In genomic region chr3:195761031-195761430, GRCh38 we compare ENCODE assay signal across 25 cellular contexts. TPM values are rescaled to one million over a fixed set of nuclear protein-coding genes. Genes with fewer than 3 reads are reported as not detected.
A peak's percentile ranks its signal among the peaks of the same experiment; 100 is the strongest.
DNase-seq lines count a peak whose midpoint lies in the region; TF ChIP-seq lines count a peak whose summit lies in the region.
"Had no signal": no experiment of that assay in that cellular context is flagged by ENCODE, and none has a peak within 500 bp of the region (broad histone marks: within the 10 kb centered on the region; RNA-seq: fewer than 3 reads in every experiment).

No MANE protein-coding gene starts in this region.

- peaks cover 0 to 22% (median 0%) of the 10 kb centered on the region in 3 experiments for H3K27me3 ChIP-seq in neuronal stem cell (ENCODE audit: control insufficient read depth in 3 of 3, insufficient read depth in 3 of 3, low read depth in 1 of 3, low read length in 3 of 3)

- no peaks in the 10 kb centered on the region; the same call in 1 of the 2 replicates for H3K4me1 Mint-ChIP-seq in HFFc6 (ENCODE audit: low read depth)

- peaks cover 3% of the 10 kb centered on the region; the same call in 1 of the 2 replicates for H3K9me3 Mint-ChIP-seq in HFFc6
- H3K9me3 Mint-ChIP-seq: CD4-positive, alpha-beta memory T cell had no signal

- H4K91ac ChIP-seq in neuronal stem cell (ENCODE audit: low read depth, low read length, poor library complexity), result no peak overlapping the region

- no CpG with 5 or more reads among the region's 9 CpGs for WGBS in neuronal stem cell (ENCODE audit: extremely low coverage in 2 of 2, insufficient read length in 2 of 2, insufficient replicate concordance in 1 of 2), 2 donors

- peak overlapping the region; percentile 61 for H3K14ac ChIP-seq in neuronal stem cell (ENCODE audit: low read length)

- H2BK5ac ChIP-seq in neuronal stem cell (ENCODE audit: low read length), result no peak overlapping the region

- H3K27ac ChIP-seq in neuronal stem cell (replicated peaks; ENCODE audit: low read length), result no peak overlapping the region
- H3K27ac ChIP-seq: 22Rv1, HL-60, PC-9, SJSA1 had no signal

- H3K36me3 Mint-ChIP-seq in HFFc6 (ENCODE audit: low read depth), result no peaks in the 10 kb centered on the region
- H3K36me3 Mint-ChIP-seq: CD4-positive, alpha-beta memory T cell had no signal

- H3K79me1 ChIP-seq in neuronal stem cell (ENCODE audit: low read depth, low read length), result peaks cover 2% of the 10 kb centered on the region

- no peak for TF ChIP-seq CTCF in HFFc6 (IDR thresholded peaks at IDR 0.05)

- no peak overlapping the region for H3K4ac ChIP-seq in neuronal stem cell (ENCODE audit: low read length)

- H3K27ac Mint-ChIP-seq in HFFc6, result no peak overlapping the region
- H3K27ac Mint-ChIP-seq: CD4-positive, alpha-beta memory T cell; H9 had no signal

- no peak overlapping the region for H3K9ac ChIP-seq in neuronal stem cell (ENCODE audit: low read depth, low read length, poor library complexity)

- peak overlapping the region; percentile 9 for H2BK15ac ChIP-seq in neuronal stem cell (ENCODE audit: low read length)

- DNase-seq in DMS 273 (lab: John Stamatoyannopoulos, UW; ENCODE audit: unreplicated experiment) (peak; percentile 60), DMS 273 treated with DMSO at 0.1 percent for 48 hours (lab: John Stamatoyannopoulos, UW) (no peak), 8988T (peak; percentile 60), RPMI8226 (peak; percentile 2), neuronal stem cell (ENCODE audit: low spot score) (no peak), HT-29 (ENCODE audit: low spot score) (no peak), T-helper 2 cell (no peak), HFFc6 (no peak)
- DNase-seq: BE2C; CD4-positive, alpha-beta memory T cell; DMS79; H9; IMR-90; Kasumi-1; MG63; NCI-H1048; NCI-H1436 treated with DMSO at 0.1 percent for 48 hours; NCI-H2029 treated with DMSO at 0.1 percent for 48 hours; NCI-H2171; NCI-H526 treated with DMSO at 0.1 percent for 48 hours; PC-9 had no signal

- peak overlapping the region; percentile 16 for H2BK12ac ChIP-seq in neuronal stem cell (ENCODE audit: low read length)

- H3K18ac ChIP-seq in neuronal stem cell (ENCODE audit: low read length), result no peak overlapping the region

- H2AFZ ChIP-seq in neuronal stem cell (ENCODE audit: low read length), result no peak overlapping the region
- H2AFZ ChIP-seq: PC-9 had no signal

- H3K4me3 ChIP-seq in neuronal stem cell (ENCODE audit: low read length in 2 of 2), result no peak overlapping the region
- H3K4me3 ChIP-seq: MG63, PC-9, SJSA1 had no signal

- H3K23ac ChIP-seq in neuronal stem cell (ENCODE audit: low read depth, low read length, poor library complexity), result no peak overlapping the region

- no peaks in the 10 kb centered on the region for H3K36me3 ChIP-seq in neuronal stem cell (replicated peaks in 1 of 2; ENCODE audit: control insufficient read depth in 2 of 2, insufficient read depth in 2 of 2, low read length in 2 of 2)
- H3K36me3 ChIP-seq: BE2C, MG63, SJSA1 had no signal

- no peak overlapping the region for H3K4me2 ChIP-seq in neuronal stem cell (ENCODE audit: insufficient read depth, low read length, poor library complexity, severe bottlenecking)
- H3K4me2 ChIP-seq: PC-9 had no signal

- H3K4me1 ChIP-seq in neuronal stem cell (ENCODE audit: control insufficient read depth in 2 of 2, insufficient read depth in 1 of 2, low read depth in 1 of 2, low read length in 2 of 2), result peaks cover 0 to 2% of the 10 kb centered on the region in 2 donors
- H3K4me1 ChIP-seq: BE2C, SJSA1 had no signal

- H3K9me3 ChIP-seq in neuronal stem cell (replicated peaks in 1 of 2; ENCODE audit: control insufficient read depth in 2 of 2, insufficient read depth in 1 of 2, low read depth in 1 of 2, low read length in 2 of 2), result no peaks in the 10 kb centered on the region
- H3K9me3 ChIP-seq: BE2C, MG63, SJSA1 had no signal

- no peak overlapping the region for H3K4me3 Mint-ChIP-seq in HFFc6
- H3K4me3 Mint-ChIP-seq: H9 had no signal

- H3K27me3 Mint-ChIP-seq in HFFc6 (ENCODE audit: insufficient read depth), result peaks cover 45% of the 10 kb centered on the region

- H4K8ac ChIP-seq in neuronal stem cell (ENCODE audit: low read depth, low read length), result no peak overlapping the region

- no peak overlapping the region for H2AK5ac ChIP-seq in neuronal stem cell (ENCODE audit: low read depth, low read length)

- no peak overlapping the region for H2BK120ac ChIP-seq in neuronal stem cell (ENCODE audit: low read depth, low read length)

RNA-seq across cellular contexts. Expression of gene MUC20, which starts 40.3 kb away (rescaled TPM):
- polyA plus RNA-seq in neuronal stem cell (2013, experiment 1 of 2), result 1.2 TPM
- polyA plus RNA-seq in neuronal stem cell (2013, experiment 2 of 2), result 1.3 TPM
- total RNA-seq in HT-29 (2014; rRNA removed; shearing (Covaris generic)), result 52.3 and 68.0 TPM in 2 replicates
- under 1 TPM in 3 of 6 experiments, not detected in 3; 0.11 to 0.17 (median 0.14) TPM for total RNA-seq in HFFc6 (2021; fragmentation: NEBNext Ultra II Directional; extraction: Animal tissue kit (Norgen Biotek cat#: 25700))
- total RNA-seq: H9, IMR-90, SJSA1 had no signal

RNA-seq across cellular contexts. Expression of gene MUC4, which starts 50.7 kb away (rescaled TPM):
- polyA plus RNA-seq in neuronal stem cell (2013, experiment 1 of 2), result 0.03 TPM
- polyA plus RNA-seq in neuronal stem cell (2013, experiment 2 of 2), result not detected
- 0.08 TPM in 1 of 2 replicates, not detected in the other for total RNA-seq in HT-29 (2014; rRNA removed; shearing (Covaris generic))
- not detected for total RNA-seq in HFFc6 (2021; fragmentation: NEBNext Ultra II Directional; extraction: Animal tissue kit (Norgen Biotek cat#: 25700))
- total RNA-seq: CD4-positive, alpha-beta memory T cell; IMR-90; SJSA1 had no signal
- polyA plus RNA-seq: AG04450; CD4-positive, alpha-beta memory T cell; IMR-90 had no signal

Comparison
In these comparisons a context has a peak if more than half of its experiments do, and no peak if none do; other contexts are left out.
1. DNase-seq: peak in DMS 273 (single experiment), 8988T (single experiment) and RPMI8226 (single experiment); none in DMS 273 treated with DMSO at 0.1 percent for 48 hours (single experiment), neuronal stem cell (single experiment), HT-29 (single experiment), T-helper 2 cell (0 of 5) and HFFc6 (single experiment).
2. RNA of gene MUC20, which starts 40.3 kb away (total RNA-seq): 52.3 to 68.0 TPM in HT-29; 0.11 to 0.17 TPM in HFFc6; every median in the first group is over 10 times any median in the second.